Comparison of ENCODE assay signal across 27 cellular contexts in the genomic region with DNA sequence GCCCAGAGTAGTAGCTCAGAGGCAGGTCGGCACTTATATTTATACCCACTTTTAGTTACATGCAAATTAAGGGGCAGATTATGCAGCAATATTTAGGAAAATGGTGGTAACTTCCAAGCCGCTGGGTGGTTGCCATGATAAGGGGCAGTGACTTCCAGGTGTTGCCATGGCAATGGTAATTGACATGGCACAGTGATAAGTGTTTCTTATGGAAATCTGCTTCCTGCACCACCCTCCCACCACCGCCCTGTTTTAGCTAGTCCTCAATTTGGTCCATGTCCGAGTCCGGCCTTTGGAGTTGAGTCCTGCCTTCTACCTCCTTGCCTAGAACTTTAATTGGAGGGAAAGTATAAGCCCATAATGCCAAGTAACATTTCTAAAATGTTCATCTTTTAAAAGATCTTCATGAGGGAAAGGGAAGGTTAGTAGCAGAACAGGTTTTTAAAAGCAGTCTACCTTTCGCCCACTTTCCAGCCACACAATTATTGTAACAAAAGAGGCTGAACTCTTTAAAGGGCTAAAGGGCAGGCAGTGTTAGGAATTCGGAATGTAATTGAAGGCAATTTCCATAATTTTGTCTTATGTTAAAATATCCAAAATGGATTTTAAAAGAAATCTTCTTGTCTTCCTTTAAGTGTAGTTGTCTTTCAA. TPM values are rescaled to one million over a fixed set of nuclear protein-coding genes. Genes with fewer than 3 reads are reported as not detected.
"Had no signal": no experiment of that assay in that cellular context is flagged by ENCODE, and none has a peak within 500 bp of the region (broad histone marks: within the 10 kb centered on the region; RNA-seq: fewer than 3 reads in every experiment).

No MANE protein-coding gene starts in this region.

- H3K36me3 ChIP-seq: colonic mucosa, gastrocnemius medialis, lower lobe of right lung, right lobe of liver, thoracic aorta, upper lobe of right lung had no signal

- H3K27ac ChIP-seq: body of pancreas, colonic mucosa, dorsolateral prefrontal cortex, gastrocnemius medialis, lower lobe of right lung, right lobe of liver, skin epidermis, upper lobe of right lung had no signal

- H3K4me3 ChIP-seq: body of pancreas, colonic mucosa, dorsolateral prefrontal cortex, gastrocnemius medialis, lower lobe of right lung, right lobe of liver, skin epidermis, thoracic aorta, upper lobe of right lung had no signal

- DNase-seq: activated CD4-positive, alpha-beta T cell treated with anti-CD3 and anti-CD28 coated beads for 4 hours; activated CD4-positive, alpha-beta T cell treated with anti-CD3 and anti-CD28 coated beads, Interleukin-2, amount 50 U/mL, for 4 hours; activated naive CD4-positive, alpha-beta T cell; activated T-cell treated with anti-CD3 and anti-CD28 coated beads for 4 hours; activated T-cell treated with anti-CD3 and anti-CD28 coated beads, Interleukin-2, amount 50 U/mL, for 72 hours; aorta; body of pancreas; cerebellar nuclear complex; colonic mucosa; dorsolateral prefrontal cortex; effector memory CD4-positive, alpha-beta T cell; erythroblast; gastrocnemius medialis; glutamatergic neuron; hippocampal formation; lower lobe of right lung; mesenchymal stem cell; posterior cingulate gyrus; stimulated activated CD4-positive, alpha-beta T cell treated with anti-CD3 and anti-CD28 coated beads, Interleukin-12 subunit alpha, Interleukin-12 subunit beta, amount 100 ng/mL, for 4 hours; stimulated activated CD4-positive, alpha-beta T cell treated with anti-CD3 and anti-CD28 coated beads, Interleukin-4, amount 100 ng/mL, for 1 hour; upper lobe of right lung had no signal

- H3K4me1 ChIP-seq: colonic mucosa, gastrocnemius medialis, lower lobe of right lung, right lobe of liver, upper lobe of right lung had no signal

- H3K27me3 ChIP-seq: body of pancreas, colonic mucosa, dorsolateral prefrontal cortex, gastrocnemius medialis, right lobe of liver, upper lobe of right lung had no signal

- H3K9me3 ChIP-seq: body of pancreas, colonic mucosa, gastrocnemius medialis, lower lobe of right lung, right lobe of liver, thoracic aorta, upper lobe of right lung had no signal

RNA-seq across cellular contexts. Expression of a gene that starts 21.7 kb away (rescaled TPM):
- total RNA-seq: activated T-cell treated with anti-CD3 and anti-CD28 coated beads, Interleukin-2, amount 50 U/mL, for 72 hours; colonic mucosa; gastrocnemius medialis; left lobe of liver; right lobe of liver; T-helper 1 cell treated with Interleukin-12 subunit alpha and Interleukin-12 subunit beta and Interleukin-4 antibody, amounts not matched to agents 30 ng/mL and 1 ng/mL, for 36 hours; thoracic aorta; upper lobe of right lung had no signal
- polyA plus RNA-seq: aorta, keratinocyte had no signal
